In genomic region chr22:42308887-42309468, GRCh38 we compare ENCODE assay signal across 22 cellular contexts.
"Had no signal": no experiment of that assay in that cellular context is flagged by ENCODE, and none has a peak within 500 bp of the region (broad histone marks: within the 10 kb centered on the region; RNA-seq: fewer than 3 reads in every experiment).

No MANE protein-coding gene starts in this region.

- ATAC-seq: effector memory CD8-positive, alpha-beta T cell; gastrocnemius medialis; heart left ventricle; left lobe of liver; natural killer cell had no signal

- H3K27me3 ChIP-seq: right atrium auricular region had no signal

- DNase-seq: activated CD4-positive, alpha-beta T cell treated with anti-CD3 and anti-CD28 coated beads, Interleukin-2, amount 10 ng/mL, durations not matched to agents 7 days and 5 days; activated CD8-positive, alpha-beta memory T cell treated with anti-CD3 and anti-CD28 coated beads, Interleukin-2, amount 50 U/mL, for 48 hours; activated gamma-delta T cell treated with Interleukin-2 at 50 U/mL for 16 hours; activated naive CD8-positive, alpha-beta T cell treated with anti-CD3 and anti-CD28 coated beads for 36 hours; activated T-cell treated with anti-CD3 and anti-CD28 coated beads, Interleukin-2, amount 50 U/mL, for 72 hours; aorta; dermis blood vessel endothelial cell; effector memory CD8-positive, alpha-beta T cell; erythroblast; gastrocnemius medialis; heart left ventricle; natural killer cell; stimulated activated CD4-positive, alpha-beta T cell treated with anti-CD3 and anti-CD28 coated beads, Interleukin-15, amount 100 ng/mL, for 24 hours; stimulated activated CD4-positive, alpha-beta T cell treated with anti-CD3 and anti-CD28 coated beads, Interleukin-4, amount 100 ng/mL, for 1 hour; stimulated activated naive CD4-positive, alpha-beta T cell; substantia nigra; trophoblast cell had no signal

- H3K4me3 ChIP-seq: gastrocnemius medialis, heart left ventricle, right atrium auricular region, skin epidermis had no signal

- H3K27me3 Mint-ChIP-seq: activated naive CD8-positive, alpha-beta T cell treated with anti-CD3 and anti-CD28 coated beads for 36 hours had no signal

- H3K4me1 ChIP-seq: gastrocnemius medialis had no signal

- H3K36me3 Mint-ChIP-seq: activated naive CD8-positive, alpha-beta T cell treated with anti-CD3 and anti-CD28 coated beads for 36 hours; memory B cell; natural killer cell had no signal

- H3K36me3 ChIP-seq: gastrocnemius medialis, heart left ventricle, right atrium auricular region had no signal

- H3K4me3 Mint-ChIP-seq: activated CD4-positive, alpha-beta T cell treated with anti-CD3 and anti-CD28 coated beads, Interleukin-2, amount 10 ng/mL, durations not matched to agents 7 days and 5 days; activated naive CD8-positive, alpha-beta T cell treated with anti-CD3 and anti-CD28 coated beads for 36 hours; activated T-cell treated with anti-CD3 and anti-CD28 coated beads, Interleukin-2, amount 50 U/mL, for 72 hours; effector memory CD8-positive, alpha-beta T cell; memory B cell; natural killer cell had no signal

- H3K27ac ChIP-seq: gastrocnemius medialis, heart left ventricle, right atrium auricular region, skin epidermis had no signal

- H3K9me3 Mint-ChIP-seq: activated CD4-positive, alpha-beta T cell treated with anti-CD3 and anti-CD28 coated beads, Interleukin-2, amount 10 ng/mL, durations not matched to agents 7 days and 5 days; activated naive CD8-positive, alpha-beta T cell treated with anti-CD3 and anti-CD28 coated beads for 36 hours; activated T-cell treated with anti-CD3 and anti-CD28 coated beads, Interleukin-2, amount 50 U/mL, for 72 hours; effector memory CD8-positive, alpha-beta T cell; memory B cell; natural killer cell had no signal

- H3K27ac Mint-ChIP-seq: activated naive CD8-positive, alpha-beta T cell treated with anti-CD3 and anti-CD28 coated beads for 36 hours; activated T-cell treated with anti-CD3 and anti-CD28 coated beads, Interleukin-2, amount 50 U/mL, for 72 hours; memory B cell; natural killer cell; progenitor cell of endocrine pancreas had no signal

- H3K9me3 ChIP-seq: gastrocnemius medialis, heart left ventricle, right atrium auricular region had no signal
